Comparison of ENCODE assay signal across 12 cellular contexts in genomic region chr10:3773465-3774017, GRCh38. TPM values are rescaled to one million over a fixed set of nuclear protein-coding genes. Genes with fewer than 3 reads are reported as not detected.
DNase-seq lines count a peak whose midpoint lies in the region; ATAC-seq and TF ChIP-seq lines count a peak whose summit lies in the region.
"Had no signal": no experiment of that assay in that cellular context is flagged by ENCODE, and none has a peak within 500 bp of the region (broad histone marks: within the 10 kb centered on the region; RNA-seq: fewer than 3 reads in every experiment).

No MANE protein-coding gene starts in this region.

- TF ChIP-seq CTCF in CD4-positive, alpha-beta T cell (IDR thresholded peaks at IDR 0.05): no peak
- TF ChIP-seq CTCF in RWPE2 (IDR thresholded peaks at IDR 0.05; ENCODE audit: poor library complexity, severe bottlenecking): no peak
- TF ChIP-seq CTCF in osteoblast (IDR thresholded peaks at IDR 0.05; ENCODE audit: extremely low read depth, low read depth, low read length): no peak
- no peak for TF ChIP-seq CTCF in BE2C (IDR thresholded peaks at IDR 0.05; ENCODE audit: low read depth, low read length)
- TF ChIP-seq CTCF in RWPE1 (conservative IDR thresholded peaks at IDR 0.05; ENCODE audit: low read depth): no peak

- no peak overlapping the region for H3K4me2 ChIP-seq in osteoblast (ENCODE audit: insufficient read depth, low read length)

- no peaks in the 10 kb centered on the region for H3K27me3 ChIP-seq in CD4-positive, alpha-beta T cell (ENCODE audit: control insufficient read depth, insufficient read depth, low read length)
- H3K27me3 ChIP-seq in RWPE2 (ENCODE audit: insufficient read depth, poor library complexity, severe bottlenecking) (no peaks in the 10 kb centered on the region), endocrine pancreas (ENCODE audit: control insufficient read depth, insufficient read depth, low read length) (no peaks in the 10 kb centered on the region), osteoblast (ENCODE audit: insufficient read depth, low read length) (no peaks in the 10 kb centered on the region), BE2C (no peaks in the 10 kb centered on the region)

- POLR2A ChIA-PET in CD4-positive, alpha-beta T cell (lab: Charles Lee): interaction anchor here (1.2 to 5.9 kb wide), 4 partner anchors 8 to 33 kb away, joined by 4 to 76 read pairs (median 30); partner anchors contain the start of gene KLF6
- POLR2A ChIA-PET in RWPE1 (lab: Yijun Ruan, JAX; ENCODE audit: low non-redundant PET): no interaction called here

- H3K9me3 ChIP-seq in CD4-positive, alpha-beta T cell (ENCODE audit: control insufficient read depth, low read length): no peaks in the 10 kb centered on the region
- H3K9me3 ChIP-seq in RWPE2 (ENCODE audit: severe bottlenecking) (no peaks in the 10 kb centered on the region), endocrine pancreas (ENCODE audit: control insufficient read depth, low read length) (no peaks in the 10 kb centered on the region), osteoblast (ENCODE audit: low read depth, low read length) (no peaks in the 10 kb centered on the region), BE2C (no peaks in the 10 kb centered on the region)

- H2AFZ ChIP-seq in osteoblast (ENCODE audit: low read length): no peak overlapping the region

- CTCF ChIA-PET in CD4-positive, alpha-beta T cell (lab: Charles Lee): no interaction called here
- CTCF ChIA-PET in RWPE1 (lab: Yijun Ruan, JAX): no interaction called here

- H3K27me3 Mint-ChIP-seq in CD4-positive, alpha-beta T cell: no peaks in the 10 kb centered on the region
- H3K27me3 Mint-ChIP-seq: activated T-cell treated with anti-CD3 and anti-CD28 coated beads, Interleukin-2, amount 50 U/mL, for 24 hours had no signal

- peaks cover 19% of the 10 kb centered on the region for H4K20me1 ChIP-seq in osteoblast (ENCODE audit: insufficient read depth, low read length)

- H3K79me2 ChIP-seq in osteoblast (ENCODE audit: insufficient read depth, low read length): peaks cover 9% of the 10 kb centered on the region

- no peak for ATAC-seq in CD4-positive, alpha-beta T cell (ENCODE audit: poor library complexity)
- ATAC-seq in RWPE2 (ENCODE audit: low read depth): no peak

- no peaks in the 10 kb centered on the region for H3K9me3 Mint-ChIP-seq in CD4-positive, alpha-beta T cell
- H3K9me3 Mint-ChIP-seq: activated T-cell treated with anti-CD3 and anti-CD28 coated beads, Interleukin-2, amount 50 U/mL, for 24 hours had no signal

- H3K36me3 Mint-ChIP-seq in CD4-positive, alpha-beta T cell (ENCODE audit: low read depth): peaks cover 44% of the 10 kb centered on the region

- H3K4me1 ChIP-seq in RWPE2 (ENCODE audit: insufficient read depth, poor library complexity, severe bottlenecking): peaks cover 36% of the 10 kb centered on the region
- H3K4me1 ChIP-seq in endocrine pancreas (ENCODE audit: control insufficient read depth, insufficient read depth, low read length): no peaks in the 10 kb centered on the region
- peaks cover 37% of the 10 kb centered on the region for H3K4me1 ChIP-seq in osteoblast (ENCODE audit: insufficient read depth, low read length)
- peaks cover 6% of the 10 kb centered on the region for H3K4me1 ChIP-seq in BE2C

- H3K4me1 Mint-ChIP-seq in CD4-positive, alpha-beta T cell (ENCODE audit: low read depth): peaks cover 51% of the 10 kb centered on the region

- intact Hi-C loops in CD4-positive, alpha-beta T cell (cut with DNase I, micrococcal nuclease): no loop called here

- peak overlapping the region; percentile 78 for H3K27ac Mint-ChIP-seq in CD4-positive, alpha-beta T cell
- H3K27ac Mint-ChIP-seq: activated T-cell treated with anti-CD3 and anti-CD28 coated beads, Interleukin-2, amount 50 U/mL, for 24 hours had no signal

- DNase-seq in CD4-positive, alpha-beta T cell: no peak
- DNase-seq in RWPE2 (ENCODE audit: low spot score): no peak
- peak; percentile 49 for DNase-seq in osteoblast (ENCODE audit: insufficient read length, low spot score, missing footprints)
- DNase-seq in BE2C: no peak
- no peak for DNase-seq in RWPE1 (ENCODE audit: low spot score)
- DNase-seq in NCI-H1694 (lab: John Stamatoyannopoulos, UW): no peak
- no peak for DNase-seq in NCI-H187 treated with DMSO at 0.1 percent for 48 hours (lab: John Stamatoyannopoulos, UW)
- DNase-seq: activated T-cell treated with anti-CD3 and anti-CD28 coated beads, Interleukin-2, amount 50 U/mL, for 24 hours; SHP77; stimulated activated CD4-positive, alpha-beta T cell treated with anti-CD3 and anti-CD28 coated beads, Interleukin-12 subunit alpha, Interleukin-12 subunit beta, amount 100 ng/mL, for 4 hours had no signal

- H3K4me3 Mint-ChIP-seq in CD4-positive, alpha-beta T cell: no peak overlapping the region
- H3K4me3 Mint-ChIP-seq: activated T-cell treated with anti-CD3 and anti-CD28 coated beads, Interleukin-2, amount 50 U/mL, for 24 hours had no signal

- H3K27ac ChIP-seq in CD4-positive, alpha-beta T cell (ENCODE audit: low read depth, low read length): no peak overlapping the region
- H3K27ac ChIP-seq in RWPE2 (ENCODE audit: poor library complexity, severe bottlenecking) (peak overlapping the region; percentile 99), osteoblast (ENCODE audit: low read depth, low read length) (no peak overlapping the region), RWPE1 (no peak overlapping the region)
- H3K27ac ChIP-seq: VCaP had no signal

- H3K9ac ChIP-seq in endocrine pancreas (ENCODE audit: control insufficient read depth, insufficient read depth, low read length): no peak overlapping the region

- H3K4me3 ChIP-seq in RWPE2 (ENCODE audit: severe bottlenecking): no peak overlapping the region
- H3K4me3 ChIP-seq in endocrine pancreas (ENCODE audit: control insufficient read depth, insufficient read depth, low read length): peak overlapping the region; percentile 24
- H3K4me3 ChIP-seq in osteoblast (ENCODE audit: insufficient read depth, low read length): no peak overlapping the region
- no peak overlapping the region for H3K4me3 ChIP-seq in BE2C (ENCODE audit: low read depth, low read length)

- H3K36me3 ChIP-seq in RWPE2 (ENCODE audit: low read depth) (peaks cover 30% of the 10 kb centered on the region), endocrine pancreas (ENCODE audit: control insufficient read depth, insufficient read depth, low read length) (no peaks in the 10 kb centered on the region), osteoblast (ENCODE audit: insufficient read depth, low read length) (peaks cover 28% of the 10 kb centered on the region), BE2C (peaks cover 40% of the 10 kb centered on the region)

RNA-seq across cellular contexts. Expression of gene KLF6, which starts 11.5 kb away (rescaled TPM):
- total RNA-seq in CD4-positive, alpha-beta T cell: 100 to 1,000 TPM; 851 to 874 TPM
- total RNA-seq in osteoblast: 50.1 and 52.1 TPM in 2 replicates
- polyA plus RNA-seq in BE2C (2012; ENCODE audit: insufficient read depth, insufficient read length, low read depth): 56.1 TPM

Comparison
In these comparisons a context has a peak if more than half of its experiments do, and no peak if none do; other contexts are left out.
1. RNA of gene KLF6, which starts 11.5 kb away (total RNA-seq): 851 to 874 TPM in CD4-positive, alpha-beta T cell; 50.1 to 52.1 TPM in osteoblast; every median in the first group is over 10 times any median in the second.